ENCODE assay signal across 14 cellular contexts in the genomic region with DNA sequence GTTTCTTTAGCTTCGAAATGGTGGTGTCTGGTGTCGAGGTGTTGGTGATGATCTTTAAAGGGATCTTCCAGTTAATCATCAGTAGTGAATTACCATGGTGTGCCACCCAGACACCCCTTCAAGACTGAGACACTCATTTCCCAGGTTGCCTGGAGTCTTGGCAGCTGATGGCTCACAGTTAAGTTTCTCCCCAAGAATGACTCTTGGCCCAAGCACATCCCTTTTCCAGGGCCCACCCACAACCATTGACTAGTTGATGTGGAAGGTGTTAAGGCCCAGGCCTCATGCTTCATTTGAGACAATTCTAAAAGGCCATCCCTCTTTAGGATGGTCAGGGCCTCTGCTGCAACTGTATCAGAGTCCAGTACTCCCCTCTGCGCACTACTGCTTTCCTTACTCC.
DNase-seq lines count a peak whose midpoint lies in the region; ATAC-seq and TF ChIP-seq lines count a peak whose summit lies in the region.
"Had no signal": no experiment of that assay in that cellular context is flagged by ENCODE, and none has a peak within 500 bp of the region (broad histone marks: within the 10 kb centered on the region; RNA-seq: fewer than 3 reads in every experiment).

No MANE protein-coding gene starts in this region.

- H2AFZ ChIP-seq in mesenchymal stem cell (ENCODE audit: low read depth, low read length), result no peak overlapping the region
- H2AFZ ChIP-seq: GM23248 had no signal

- no peak overlapping the region for H3K4me3 Mint-ChIP-seq in activated naive CD4-positive, alpha-beta T cell treated with anti-CD3 and anti-CD28 coated beads for 36 hours
- H3K4me3 Mint-ChIP-seq in stimulated activated naive CD8-positive, alpha-beta T cell treated with anti-CD3 and anti-CD28 coated beads, Interleukin-15, Interleukin-2, amounts not matched to agents 100 ng/mL and 50 ng/mL, for 24 hours, result no peak overlapping the region

- CTCF ChIA-PET in activated naive CD4-positive, alpha-beta T cell treated with anti-CD3 and anti-CD28 coated beads for 36 hours (lab: Charles Lee), result interaction anchor here (0.6 to 1.0 kb wide), 2 partner anchors 69 to 509 kb away, joined by 3 read pairs; no protein-coding TSS in a partner anchor

- no peaks in the 10 kb centered on the region for H3K4me1 ChIP-seq in mesenchymal stem cell (ENCODE audit: control insufficient read depth, insufficient read depth, low read depth, low read length)
- H3K4me1 ChIP-seq: A549, BE2C had no signal

- H3K27me3 ChIP-seq in mesenchymal stem cell (ENCODE audit: control insufficient read depth in 1 of 2, insufficient read depth in 1 of 2, low read length in 2 of 2) (peaks cover 0 to 5% of the 10 kb centered on the region in 2 experiments), dorsolateral prefrontal cortex (no peaks in the 10 kb centered on the region)

- H3K4me2 ChIP-seq in mesenchymal stem cell (ENCODE audit: low read length, poor library complexity, severe bottlenecking), result no peak overlapping the region
- H3K4me2 ChIP-seq: A549 had no signal

- H2AK5ac ChIP-seq in mesenchymal stem cell (ENCODE audit: low read length, severe bottlenecking), result no peak overlapping the region

- peak; percentile 54 for DNase-seq in activated naive CD4-positive, alpha-beta T cell treated with anti-CD3 and anti-CD28 coated beads for 36 hours
- DNase-seq in activated naive CD4-positive, alpha-beta T cell treated with Interleukin-2 at 50 U/mL for 16 hours, result no peak
- DNase-seq in stimulated activated naive CD8-positive, alpha-beta T cell treated with anti-CD3 and anti-CD28 coated beads, Interleukin-15, Interleukin-2, amounts not matched to agents 100 U/mL and 50 U/mL, for 24 hours, result no peak
- DNase-seq in mesenchymal stem cell, result no peak
- DNase-seq in dorsolateral prefrontal cortex, result no peak
- DNase-seq: BE2C; CD4-positive, alpha-beta memory T cell; DMS79; GM23248 had no signal

- H4K8ac ChIP-seq in mesenchymal stem cell (ENCODE audit: low read length), result peak overlapping the region; percentile 42

- H3K14ac ChIP-seq in mesenchymal stem cell (ENCODE audit: low read length in 2 of 2), result no peak overlapping the region

- no peak overlapping the region for H4K91ac ChIP-seq in mesenchymal stem cell (ENCODE audit: low read length)

- no peak overlapping the region for H3K18ac ChIP-seq in mesenchymal stem cell (ENCODE audit: low read depth in 1 of 2, low read length in 2 of 2)

- H3K23ac ChIP-seq in mesenchymal stem cell (ENCODE audit: low read length in 2 of 2), result no peak overlapping the region

- no peak overlapping the region for H2BK5ac ChIP-seq in mesenchymal stem cell (ENCODE audit: low read depth, low read length, poor library complexity, severe bottlenecking)

- no peak overlapping the region for H2BK15ac ChIP-seq in mesenchymal stem cell (ENCODE audit: low read depth, poor library complexity, severe bottlenecking)

- no peaks in the 10 kb centered on the region for H3K9me3 ChIP-seq in mesenchymal stem cell (ENCODE audit: control insufficient read depth, low read length)
- H3K9me3 ChIP-seq: A549, BE2C had no signal

- no peak overlapping the region for H3K9ac ChIP-seq in mesenchymal stem cell (ENCODE audit: low read length)
- H3K9ac ChIP-seq: GM23248 had no signal

- peaks cover 69% of the 10 kb centered on the region for H3K4me1 Mint-ChIP-seq in activated naive CD4-positive, alpha-beta T cell treated with anti-CD3 and anti-CD28 coated beads for 36 hours (ENCODE audit: low read depth)
- peaks cover 78% of the 10 kb centered on the region for H3K4me1 Mint-ChIP-seq in stimulated activated naive CD8-positive, alpha-beta T cell treated with anti-CD3 and anti-CD28 coated beads, Interleukin-15, Interleukin-2, amounts not matched to agents 100 ng/mL and 50 ng/mL, for 24 hours (ENCODE audit: low read depth)

- H3K4ac ChIP-seq in mesenchymal stem cell (ENCODE audit: low read depth in 1 of 2, low read length in 2 of 2), result no peak overlapping the region

- H3K4me3 ChIP-seq in mesenchymal stem cell (ENCODE audit: insufficient read depth in 1 of 2, low read depth in 1 of 2, low read length in 2 of 2), result no peak overlapping the region
- H3K4me3 ChIP-seq in dorsolateral prefrontal cortex, result no peak overlapping the region
- H3K4me3 ChIP-seq: A549, GM12878, GM23248 had no signal

- no peaks in the 10 kb centered on the region for H3K36me3 ChIP-seq in mesenchymal stem cell (ENCODE audit: control insufficient read depth in 1 of 2, insufficient read depth in 2 of 2, low read depth in 1 of 2, low read length in 2 of 2)
- H3K36me3 ChIP-seq: BE2C had no signal

- over 99% methylated on average over 3 of the region's 3 CpGs for WGBS in mesenchymal stem cell

- no peaks in the 10 kb centered on the region for H3K79me1 ChIP-seq in mesenchymal stem cell (replicated peaks; ENCODE audit: low read length, poor library complexity, severe bottlenecking)

- intact Hi-C loops in activated naive CD4-positive, alpha-beta T cell treated with anti-CD3 and anti-CD28 coated beads for 36 hours (cut with micrococcal nuclease), result no loop called here
- intact Hi-C loops in dorsolateral prefrontal cortex (cut with DNase I), result no loop called here

- H2BK12ac ChIP-seq in mesenchymal stem cell (ENCODE audit: low read length in 2 of 2), result no peak overlapping the region

- H3K9me3 Mint-ChIP-seq in activated naive CD4-positive, alpha-beta T cell treated with anti-CD3 and anti-CD28 coated beads for 36 hours, result no peaks in the 10 kb centered on the region
- peaks cover 1% of the 10 kb centered on the region for H3K9me3 Mint-ChIP-seq in stimulated activated naive CD8-positive, alpha-beta T cell treated with anti-CD3 and anti-CD28 coated beads, Interleukin-15, Interleukin-2, amounts not matched to agents 100 ng/mL and 50 ng/mL, for 24 hours

- ATAC-seq in stimulated activated naive CD8-positive, alpha-beta T cell treated with anti-CD3 and anti-CD28 coated beads, Interleukin-15, Interleukin-2, amounts not matched to agents 100 U/mL and 50 U/mL, for 24 hours, result no peak
- ATAC-seq: A549, GM12878, HCT116 had no signal

- H3K27ac ChIP-seq in mesenchymal stem cell (ENCODE audit: low read length, poor library complexity, severe bottlenecking) (no peak overlapping the region), dorsolateral prefrontal cortex (no peak overlapping the region)
- H3K27ac ChIP-seq: A549, C4-2B, GM23248 had no signal

- no peak for TF ChIP-seq CTCF in dorsolateral prefrontal cortex (IDR thresholded peaks at IDR 0.05 in 54 of 56, conservative IDR thresholded peaks at IDR 0.05 in 2 of 56; ENCODE audit: low read depth in 1 of 56, partially characterized antibody in 56 of 56)

- H3K27me3 Mint-ChIP-seq in activated naive CD4-positive, alpha-beta T cell treated with anti-CD3 and anti-CD28 coated beads for 36 hours (ENCODE audit: low read depth), result no peaks in the 10 kb centered on the region
- H3K27me3 Mint-ChIP-seq in stimulated activated naive CD8-positive, alpha-beta T cell treated with anti-CD3 and anti-CD28 coated beads, Interleukin-15, Interleukin-2, amounts not matched to agents 100 ng/mL and 50 ng/mL, for 24 hours, result no peaks in the 10 kb centered on the region
- H3K27me3 Mint-ChIP-seq: CD4-positive, alpha-beta memory T cell had no signal

- H3K36me3 Mint-ChIP-seq in activated naive CD4-positive, alpha-beta T cell treated with anti-CD3 and anti-CD28 coated beads for 36 hours (ENCODE audit: low read depth), result no peaks in the 10 kb centered on the region
- H3K36me3 Mint-ChIP-seq in stimulated activated naive CD8-positive, alpha-beta T cell treated with anti-CD3 and anti-CD28 coated beads, Interleukin-15, Interleukin-2, amounts not matched to agents 100 ng/mL and 50 ng/mL, for 24 hours (ENCODE audit: low read depth), result no peaks in the 10 kb centered on the region

- no peak overlapping the region for H3K27ac Mint-ChIP-seq in activated naive CD4-positive, alpha-beta T cell treated with anti-CD3 and anti-CD28 coated beads for 36 hours
- peak overlapping the region; percentile 40 for H3K27ac Mint-ChIP-seq in stimulated activated naive CD8-positive, alpha-beta T cell treated with anti-CD3 and anti-CD28 coated beads, Interleukin-15, Interleukin-2, amounts not matched to agents 100 ng/mL and 50 ng/mL, for 24 hours

- H2BK120ac ChIP-seq in mesenchymal stem cell (ENCODE audit: low read depth, low read length), result no peak overlapping the region
